ENCODE assay signal across 27 cellular contexts in genomic region chr14:100775831-100776591, GRCh38. TPM values are rescaled to one million over a fixed set of nuclear protein-coding genes. Genes with fewer than 3 reads are reported as not detected.
A peak's percentile ranks its signal among the peaks of the same experiment; 100 is the strongest.
DNase-seq lines count a peak whose midpoint lies in the region; TF ChIP-seq lines count a peak whose summit lies in the region.
"Had no signal": no experiment of that assay in that cellular context is flagged by ENCODE, and none has a peak within 500 bp of the region (broad histone marks: within the 10 kb centered on the region; RNA-seq: fewer than 3 reads in every experiment).

No MANE protein-coding gene starts in this region.

- intact Hi-C loops in stomach (cut with DNase I; ENCODE audit: low total_unique reads): no loop called here

- H3K27me3 ChIP-seq in adipocyte (replicated peaks; ENCODE audit: control insufficient read depth, insufficient read depth, low read length) (peaks cover 56% of the 10 kb centered on the region), endodermal cell (ENCODE audit: control insufficient read depth, insufficient read depth, low read length, poor library complexity, severe bottlenecking) (no peaks in the 10 kb centered on the region), stomach (peaks cover 0 to 36% (median 0%) of the 10 kb centered on the region in 3 donors)
- H3K27me3 ChIP-seq: body of pancreas, colonic mucosa had no signal

- no peak overlapping the region for H3K9ac ChIP-seq in adipocyte (ENCODE audit: low read length)
- no peak overlapping the region for H3K9ac ChIP-seq in endodermal cell (ENCODE audit: extremely low read depth, low read length, poor library complexity, severe bottlenecking)

- TF ChIP-seq POLR2A in stomach (IDR thresholded peaks at IDR 0.05): no peak

- H3K36me3 ChIP-seq in adipocyte (ENCODE audit: control insufficient read depth, insufficient read depth, low read length, severe bottlenecking) (no peaks in the 10 kb centered on the region), endodermal cell (ENCODE audit: control insufficient read depth, insufficient read depth, low read length) (no peaks in the 10 kb centered on the region), stomach (no peaks in the 10 kb centered on the region)
- H3K36me3 ChIP-seq: colonic mucosa, esophagus muscularis mucosa, gastroesophageal sphincter, lower lobe of right lung had no signal

- H3K4me3 Mint-ChIP-seq in endodermal cell (no peak overlapping the region), nephron progenitor cell (no peak overlapping the region)
- H3K4me3 Mint-ChIP-seq: activated naive CD8-positive, alpha-beta T cell treated with anti-CD3 and anti-CD28 coated beads, Interleukin-2, amount 10 ng/mL, durations not matched to agents 7 days and 5 days; activated T-helper 17 cell treated with anti-CD3 and anti-CD28 coated beads, Interleukin-2, amount 50 U/mL, for 72 hours; CD4-positive, CD25-positive, alpha-beta regulatory T cell; T-helper 17 cell had no signal

- H3K4me1 Mint-ChIP-seq in endodermal cell (no peaks in the 10 kb centered on the region), nephron progenitor cell (peaks cover 45% of the 10 kb centered on the region)
- H3K4me1 Mint-ChIP-seq: activated naive CD8-positive, alpha-beta T cell treated with anti-CD3 and anti-CD28 coated beads, Interleukin-2, amount 10 ng/mL, durations not matched to agents 7 days and 5 days; activated T-helper 17 cell treated with anti-CD3 and anti-CD28 coated beads, Interleukin-2, amount 50 U/mL, for 72 hours; CD4-positive, CD25-positive, alpha-beta regulatory T cell; T-helper 17 cell had no signal

- TF ChIP-seq EP300 in stomach (IDR thresholded peaks at IDR 0.05): no peak

- DNase-seq in adipocyte (ENCODE audit: low read depth) (peak; percentile 29), endodermal cell (peak; percentile 43), nephron progenitor cell (no peak), stomach (peak; percentile 23), SK-N-DZ (ENCODE audit: low spot score) (no peak), foreskin melanocyte (no peak)
- no peak for DNase-seq in activated CD4-positive, alpha-beta T cell treated with anti-CD3 and anti-CD28 coated beads for 1 hour
- DNase-seq: activated CD4-positive, alpha-beta T cell treated with anti-CD3 and anti-CD28 coated beads for 48 hours; activated naive CD8-positive, alpha-beta T cell treated with anti-CD3 and anti-CD28 coated beads, Interleukin-2, amount 10 ng/mL, durations not matched to agents 7 days and 5 days; CD4-positive, CD25-positive, alpha-beta regulatory T cell; colonic mucosa; EL; lower lobe of right lung; NCI-H1092 treated with DMSO at 0.1 percent for 48 hours; NCI-H2029 treated with DMSO at 0.1 percent for 48 hours; NCI-H2227 treated with DMSO at 0.1 percent for 48 hours; NCI-H774; nucleus accumbens; RPMI8226; stimulated activated naive CD8-positive, alpha-beta T cell treated with anti-CD3 and anti-CD28 coated beads, Interleukin-15, Interleukin-2, amounts not matched to agents 100 U/mL and 50 U/mL, for 24 hours; T-helper 17 cell had no signal

- H3K27ac Mint-ChIP-seq in endodermal cell (no peak overlapping the region), nephron progenitor cell (peak overlapping the region; percentile 13)
- H3K27ac Mint-ChIP-seq: activated naive CD8-positive, alpha-beta T cell treated with anti-CD3 and anti-CD28 coated beads, Interleukin-2, amount 10 ng/mL, durations not matched to agents 7 days and 5 days; activated T-helper 17 cell treated with anti-CD3 and anti-CD28 coated beads, Interleukin-2, amount 50 U/mL, for 72 hours; CD4-positive, CD25-positive, alpha-beta regulatory T cell; T-helper 17 cell had no signal

- peaks cover 6% of the 10 kb centered on the region for H3K9me3 ChIP-seq in adipocyte (ENCODE audit: control insufficient read depth, low read length)
- H3K9me3 ChIP-seq in endodermal cell (ENCODE audit: control insufficient read depth, low read length): peaks cover 8% of the 10 kb centered on the region
- H3K9me3 ChIP-seq in stomach: peaks cover 0 to 5% (median 1%) of the 10 kb centered on the region in 4 donors
- H3K9me3 ChIP-seq: body of pancreas, colonic mucosa, lower lobe of right lung had no signal

- H3K36me3 Mint-ChIP-seq in endodermal cell (ENCODE audit: low read depth): peaks cover 4% of the 10 kb centered on the region
- H3K36me3 Mint-ChIP-seq in nephron progenitor cell (ENCODE audit: low read depth): no peaks in the 10 kb centered on the region
- H3K36me3 Mint-ChIP-seq: activated naive CD8-positive, alpha-beta T cell treated with anti-CD3 and anti-CD28 coated beads, Interleukin-2, amount 10 ng/mL, durations not matched to agents 7 days and 5 days; CD4-positive, CD25-positive, alpha-beta regulatory T cell had no signal

- H3K27ac ChIP-seq in endodermal cell (ENCODE audit: low read depth, low read length) (no peak overlapping the region), stomach (no peak overlapping the region)
- H3K27ac ChIP-seq: body of pancreas, colonic mucosa, esophagus muscularis mucosa, gastroesophageal sphincter, lower lobe of right lung had no signal

- H3K9me3 Mint-ChIP-seq in endodermal cell: peaks cover 11% of the 10 kb centered on the region
- H3K9me3 Mint-ChIP-seq in nephron progenitor cell: peaks cover 8% of the 10 kb centered on the region
- H3K9me3 Mint-ChIP-seq: activated naive CD8-positive, alpha-beta T cell treated with anti-CD3 and anti-CD28 coated beads, Interleukin-2, amount 10 ng/mL, durations not matched to agents 7 days and 5 days; activated T-helper 17 cell treated with anti-CD3 and anti-CD28 coated beads, Interleukin-2, amount 50 U/mL, for 72 hours; CD4-positive, CD25-positive, alpha-beta regulatory T cell had no signal

- H3K4me3 ChIP-seq in adipocyte (ENCODE audit: low read length) (no peak overlapping the region), endodermal cell (ENCODE audit: low read length) (no peak overlapping the region), stomach (no peak overlapping the region)
- H3K4me3 ChIP-seq: body of pancreas, colonic mucosa, esophagus muscularis mucosa, gastroesophageal sphincter, lower lobe of right lung had no signal

- 92 to 98% methylated on average over 13 to 20 of the region's 20 CpGs for WGBS in endodermal cell (ENCODE audit: insufficient coverage in 1 of 2, insufficient read length in 1 of 2), 2 experiments
- WGBS in stomach, 5 donors: 38 to 55% (median 44%) methylated on average over 16 to 20 of the region's 20 CpGs

- H3K27me3 Mint-ChIP-seq in endodermal cell (ENCODE audit: insufficient read depth): peaks cover 2% of the 10 kb centered on the region
- peaks cover 19% of the 10 kb centered on the region for H3K27me3 Mint-ChIP-seq in nephron progenitor cell (ENCODE audit: low read depth, poor library complexity)
- H3K27me3 Mint-ChIP-seq: CD4-positive, CD25-positive, alpha-beta regulatory T cell had no signal

- TF ChIP-seq CTCF in endodermal cell (conservative IDR thresholded peaks at IDR 0.05): no peak
- TF ChIP-seq CTCF in nephron progenitor cell (IDR thresholded peaks at IDR 0.05): no peak
- TF ChIP-seq CTCF in stomach (IDR thresholded peaks at IDR 0.05): no peak

- H3K4me1 ChIP-seq in adipocyte (ENCODE audit: control insufficient read depth, insufficient read depth, low read length) (no peaks in the 10 kb centered on the region), endodermal cell (ENCODE audit: control insufficient read depth, insufficient read depth, low read length) (no peaks in the 10 kb centered on the region), stomach (peaks cover 0 to 8% (median 0%) of the 10 kb centered on the region in 4 donors)
- H3K4me1 ChIP-seq: body of pancreas, colonic mucosa, esophagus muscularis mucosa, gastroesophageal sphincter, lower lobe of right lung had no signal

RNA-seq across cellular contexts. Expression of gene DLK1, which starts 49.3 kb away (rescaled TPM):
- 100 to 1,000 TPM in 1 of 2 donors, 10 to 100 TPM in 1; 78.3 to 117 TPM for total RNA-seq in endodermal cell
- polyA plus RNA-seq in endodermal cell (2013, experiment 1 of 2): 99.8 TPM
- polyA plus RNA-seq in endodermal cell (2013, experiment 2 of 2): 92.1 TPM
- 10 to 100 TPM in 1 of 5 donors, not detected in 4; 24.6 TPM for total RNA-seq in stomach
- 1 to 10 TPM in 1 of 3 donors, under 1 TPM in 2; 0.05 to 6.7 (median 0.19) TPM for polyA plus RNA-seq in stomach
- polyA plus RNA-seq in SK-N-DZ (2014; cell fraction: cytosol; rRNA removed): 7.8 and 9.0 TPM in 2 replicates
- polyA plus RNA-seq in SK-N-DZ (2014; cell fraction: nucleus; rRNA removed): 6.6 and 7.6 TPM in 2 replicates
- total RNA-seq: activated naive CD8-positive, alpha-beta T cell treated with anti-CD3 and anti-CD28 coated beads, Interleukin-2, amount 10 ng/mL, durations not matched to agents 7 days and 5 days; activated T-helper 17 cell treated with anti-CD3 and anti-CD28 coated beads, Interleukin-2, amount 50 U/mL, for 72 hours; CD4-positive, CD25-positive, alpha-beta regulatory T cell; gastroesophageal sphincter; lower lobe of right lung had no signal
- polyA plus RNA-seq: CD4-positive, CD25-positive, alpha-beta regulatory T cell; keratinocyte had no signal

RNA-seq across cellular contexts. Expression of gene MEG3, which starts 49.9 kb away (rescaled TPM):
- total RNA-seq in endodermal cell (10 to 100 TPM in 1 of 2 donors, 1 to 10 TPM in 1; 5.3 to 15.3 TPM), stomach (100 to 1,000 TPM in 3 of 5 donors, 10 to 100 TPM in 2; 26.4 to 390 (median 124) TPM)
- 5.6 TPM for polyA plus RNA-seq in endodermal cell (2013, experiment 1 of 2)
- polyA plus RNA-seq in endodermal cell (2013, experiment 2 of 2): 2.9 TPM
- 100 to 1,000 TPM in 1 of 3 donors, 10 to 100 TPM in 2; 13.4 to 131 (median 30.6) TPM for polyA plus RNA-seq in stomach
- 191 and 312 TPM in 2 replicates for polyA plus RNA-seq in SK-N-DZ (2014; cell fraction: cytosol; rRNA removed)
- polyA plus RNA-seq in SK-N-DZ (2014; cell fraction: nucleus; rRNA removed): 2,588 and 3,028 TPM in 2 replicates
- total RNA-seq: activated naive CD8-positive, alpha-beta T cell treated with anti-CD3 and anti-CD28 coated beads, Interleukin-2, amount 10 ng/mL, durations not matched to agents 7 days and 5 days; activated T-helper 17 cell treated with anti-CD3 and anti-CD28 coated beads, Interleukin-2, amount 50 U/mL, for 72 hours; SK-MEL-5 had no signal
- polyA plus RNA-seq: CD4-positive, CD25-positive, alpha-beta regulatory T cell had no signal

Comparison
In these comparisons a context has a peak if more than half of its experiments do, and no peak if none do; other contexts are left out.
1. DNase-seq: peak in adipocyte (single experiment), endodermal cell (single experiment) and stomach (single experiment); none in nephron progenitor cell (single experiment), activated CD4-positive, alpha-beta T cell treated with anti-CD3 and anti-CD28 coated beads for 1 hour (single experiment), SK-N-DZ (single experiment) and foreskin melanocyte (single experiment).